In the genomic region with DNA sequence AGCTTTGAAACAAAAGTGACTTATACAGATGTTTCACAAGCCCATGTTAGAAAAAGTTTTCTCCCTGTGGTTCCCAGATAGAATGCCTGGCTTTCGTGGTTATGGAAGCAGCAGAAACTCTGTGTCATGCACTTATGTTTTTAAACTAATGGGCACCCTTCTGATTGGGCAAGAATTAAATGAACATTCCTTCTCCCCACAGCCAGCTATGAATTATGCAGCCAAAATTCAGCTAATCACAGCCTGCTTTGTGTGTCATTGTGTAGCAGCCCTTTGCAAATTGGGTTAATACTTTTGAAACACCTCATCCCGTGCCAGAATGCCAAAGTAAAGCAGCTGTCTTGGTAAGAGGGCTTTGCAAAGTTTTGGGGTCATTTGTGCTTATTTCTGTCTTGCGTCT, we compare ENCODE assay signal across 14 cellular contexts. TPM values are rescaled to one million over a fixed set of nuclear protein-coding genes. Genes with fewer than 3 reads are reported as not detected.
DNase-seq lines count a peak whose midpoint lies in the region; ATAC-seq and TF ChIP-seq lines count a peak whose summit lies in the region.
"Had no signal": no experiment of that assay in that cellular context is flagged by ENCODE, and none has a peak within 500 bp of the region (broad histone marks: within the 10 kb centered on the region; RNA-seq: fewer than 3 reads in every experiment).

No MANE protein-coding gene starts in this region.

- peaks cover 0 to 21% (median 0%) of the 10 kb centered on the region in 3 donors for H3K4me1 ChIP-seq in gastroesophageal sphincter
- H3K4me1 ChIP-seq in testis, result no peaks in the 10 kb centered on the region
- H3K4me1 ChIP-seq: pancreas had no signal

- intact Hi-C loops in testis (cut with DNase I; ENCODE audit: low total_unique reads) (no loop called here), dorsolateral prefrontal cortex (cut with DNase I) (no loop called here)

- TF ChIP-seq EP300 in gastroesophageal sphincter (IDR thresholded peaks at IDR 0.05), result no peak

- peaks cover 0 to 25% of the 10 kb centered on the region in 2 donors for H3K36me3 ChIP-seq in gastroesophageal sphincter
- H3K36me3 ChIP-seq in testis (ENCODE audit: low read depth, missing control alignments), result no peaks in the 10 kb centered on the region

- no peak overlapping the region for H3K4me3 ChIP-seq in gastroesophageal sphincter
- H3K4me3 ChIP-seq in testis, result no peak overlapping the region
- no peak overlapping the region for H3K4me3 ChIP-seq in dorsolateral prefrontal cortex
- H3K4me3 ChIP-seq: pancreas, tibial nerve had no signal

- in situ Hi-C loops in G401 (cut with HindIII; ENCODE audit: low sequenced_read_pairs), result no loop called here

- no peaks in the 10 kb centered on the region for H3K27me3 ChIP-seq in gastroesophageal sphincter
- H3K27me3 ChIP-seq in testis, result no peaks in the 10 kb centered on the region
- H3K27me3 ChIP-seq in dorsolateral prefrontal cortex, result no peaks in the 10 kb centered on the region
- H3K27me3 ChIP-seq: pancreas, tibial nerve had no signal

- no peak overlapping the region for H3K27ac ChIP-seq in gastroesophageal sphincter
- H3K27ac ChIP-seq in testis, result no peak overlapping the region
- H3K27ac ChIP-seq in dorsolateral prefrontal cortex, result no peak overlapping the region
- H3K27ac ChIP-seq: pancreas had no signal

- 29 to 48% methylated on average over 2 to 3 of the region's 3 CpGs for WGBS in gastroesophageal sphincter (ENCODE audit: low coverage in 1 of 2), 2 donors
- 77 to 83% methylated on average over 3 of the region's 3 CpGs for WGBS in testis, 2 donors

- TF ChIP-seq POLR2A in gastroesophageal sphincter (IDR thresholded peaks at IDR 0.05) (no peak), testis (IDR thresholded peaks at IDR 0.05) (no peak)

- DNase-seq in A172 (ENCODE audit: low spot score), result peak; percentile 18
- DNase-seq in H4 (ENCODE audit: low spot score), result peak; percentile 63
- DNase-seq in astrocyte of the hippocampus (ENCODE audit: low read depth, low spot score), result peak; percentile 91
- DNase-seq in testis, result no peak
- no peak for DNase-seq in G401 (ENCODE audit: low spot score)
- no peak for DNase-seq in dorsolateral prefrontal cortex
- DNase-seq: activated CD4-positive, alpha-beta T cell treated with anti-CD3 and anti-CD28 coated beads for 48 hours; activated T-cell treated with anti-CD3 and anti-CD28 coated beads, Interleukin-2, amount 50 U/mL, for 1 hour; anterior cingulate cortex; pancreas; stimulated activated CD4-positive, alpha-beta T cell treated with anti-CD3 and anti-CD28 coated beads, Interleukin-12 subunit alpha, Interleukin-12 subunit beta, amount 100 ng/mL, for 4 hours had no signal

- no peak for TF ChIP-seq CTCF in gastroesophageal sphincter (IDR thresholded peaks at IDR 0.05)
- TF ChIP-seq CTCF in testis (IDR thresholded peaks at IDR 0.05), result no peak
- TF ChIP-seq CTCF in dorsolateral prefrontal cortex (IDR thresholded peaks at IDR 0.05 in 54 of 56, conservative IDR thresholded peaks at IDR 0.05 in 2 of 56; ENCODE audit: low read depth in 1 of 56, partially characterized antibody in 56 of 56), result no peak

- H3K9me3 ChIP-seq in gastroesophageal sphincter (no peaks in the 10 kb centered on the region), testis (no peaks in the 10 kb centered on the region)
- H3K9me3 ChIP-seq: pancreas, tibial nerve had no signal

- ATAC-seq in gastroesophageal sphincter (peak; percentile 43), GM21825 (IDR thresholded peaks at IDR 0.05; ENCODE audit: unreplicated experiment) (no peak)

RNA-seq across cellular contexts. Expression of gene PANX1, which starts 46.9 kb away (rescaled TPM):
- total RNA-seq in A172 (2014; rRNA removed; shearing (Covaris generic)), result 37.9 and 40.0 TPM in 2 replicates
- 40.9 and 41.5 TPM in 2 replicates for total RNA-seq in H4 (2014; rRNA removed; shearing (Covaris generic))
- total RNA-seq in gastroesophageal sphincter (10 to 100 TPM; 29.9 to 43.2 (median 35.9) TPM), testis (10 to 100 TPM; 42.0 to 55.3 TPM), dorsolateral prefrontal cortex (10 to 100 TPM in 118 of 120 experiments, 1 to 10 TPM in 2; 9.8 to 39.2 (median 22.1) TPM)
- 22.2 TPM for polyA plus RNA-seq in testis (ENCODE audit: insufficient read depth, low read depth, low replicate concordance)
- total RNA-seq in G401 (2014; rRNA removed; shearing (Covaris generic)), result 5.7 and 7.0 TPM in 2 replicates

Comparison
In these comparisons a context has a peak if more than half of its experiments do, and no peak if none do; other contexts are left out.
1. DNase-seq: peak in A172 (single experiment), H4 (single experiment) and astrocyte of the hippocampus (single experiment); none in testis (single experiment), G401 (single experiment) and dorsolateral prefrontal cortex (0 of 10).